In the genomic region with DNA sequence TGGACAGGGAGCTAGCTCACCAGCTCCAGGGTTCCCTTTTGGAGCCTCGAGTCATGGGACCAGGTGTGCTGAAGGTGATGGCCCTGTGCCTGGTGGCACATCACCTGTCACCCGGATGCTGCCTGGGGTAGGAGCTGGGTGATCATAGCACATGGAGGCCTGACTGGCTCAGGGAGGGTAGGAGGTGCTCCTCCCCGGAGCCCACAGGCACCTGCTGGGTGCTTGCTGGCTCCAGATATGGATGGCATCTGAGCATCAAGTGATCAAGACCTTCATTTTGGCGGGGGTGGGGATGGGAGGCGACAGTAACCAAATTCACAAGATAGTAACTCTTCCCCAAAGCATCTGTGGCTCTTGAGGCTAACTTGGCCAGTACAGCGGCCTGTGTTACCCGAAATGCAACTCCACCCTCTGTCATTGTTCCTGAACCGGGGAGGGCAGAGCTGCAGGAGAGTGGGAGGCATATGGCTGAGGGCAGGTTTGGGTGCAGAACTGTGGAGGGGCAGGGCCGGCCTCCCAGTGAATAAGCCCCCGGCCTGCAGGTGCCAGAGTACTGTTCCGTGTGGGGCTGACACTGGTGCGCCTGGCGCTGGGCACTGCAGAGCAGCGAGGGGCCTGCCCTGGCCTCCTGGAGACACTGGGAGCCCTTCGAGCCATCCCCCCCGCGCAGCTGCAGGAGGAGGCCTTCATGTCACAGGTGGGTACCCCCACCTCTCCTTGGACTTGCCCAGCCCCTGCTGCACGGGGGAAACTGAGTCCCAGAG, we compare ENCODE assay signal across 12 cellular contexts. TPM values are rescaled to one million over a fixed set of nuclear protein-coding genes. Genes with fewer than 3 reads are reported as not detected.
A peak's percentile ranks its signal among the peaks of the same experiment; 100 is the strongest.
DNase-seq lines count a peak whose midpoint lies in the region; ATAC-seq and TF ChIP-seq lines count a peak whose summit lies in the region.
"Had no signal": no experiment of that assay in that cellular context is flagged by ENCODE, and none has a peak within 500 bp of the region (broad histone marks: within the 10 kb centered on the region; RNA-seq: fewer than 3 reads in every experiment).

No MANE protein-coding gene starts in this region.

- POLR2A ChIA-PET in activated CD4-positive, alpha-beta memory T cell treated with anti-CD3 and anti-CD28 coated beads, Interleukin-2, amount 10 ng/mL, durations not matched to agents 7 days and 5 days (lab: Charles Lee): interaction anchor here (0.6 to 3.5 kb wide), 23 partner anchors 8 to 155 kb away, joined by 3 to 91 read pairs (median 6); partner anchors contain the start of genes AIP, ANKRD13D, CLCF1 and CORO1B

- peaks cover 4% of the 10 kb centered on the region for H3K4me1 ChIP-seq in mucosa of descending colon (ENCODE audit: low read depth)

- intact Hi-C loops in CD14-positive monocyte (cut with micrococcal nuclease): no loop called here
- intact Hi-C loops in mucosa of descending colon (cut with DNase I, micrococcal nuclease): no loop called here

- peaks cover 60% of the 10 kb centered on the region for H3K4me1 Mint-ChIP-seq in CD14-positive monocyte
- peaks cover 78% of the 10 kb centered on the region for H3K4me1 Mint-ChIP-seq in activated CD4-positive, alpha-beta memory T cell treated with anti-CD3 and anti-CD28 coated beads, Interleukin-2, amount 10 ng/mL, durations not matched to agents 7 days and 5 days

- H3K27me3 Mint-ChIP-seq in CD14-positive monocyte (ENCODE audit: low read depth in 3 of 3): peaks cover 9 to 27% (median 22%) of the 10 kb centered on the region in 3 donors
- peaks cover 4% of the 10 kb centered on the region for H3K27me3 Mint-ChIP-seq in activated CD4-positive, alpha-beta memory T cell treated with anti-CD3 and anti-CD28 coated beads, Interleukin-2, amount 10 ng/mL, durations not matched to agents 7 days and 5 days

- peaks cover 19 to 36% of the 10 kb centered on the region in 2 donors for H3K36me3 Mint-ChIP-seq in CD14-positive monocyte
- H3K36me3 Mint-ChIP-seq in activated CD4-positive, alpha-beta memory T cell treated with anti-CD3 and anti-CD28 coated beads, Interleukin-2, amount 10 ng/mL, durations not matched to agents 7 days and 5 days (ENCODE audit: low read depth): peaks cover 67% of the 10 kb centered on the region

- ATAC-seq in GM21528 (IDR thresholded peaks at IDR 0.05; ENCODE audit: low FRiP score, unreplicated experiment): peak; percentile 23
- ATAC-seq in mucosa of descending colon: no peak
- no peak for ATAC-seq in GM21619 (IDR thresholded peaks at IDR 0.05; ENCODE audit: unreplicated experiment)
- no peak for ATAC-seq in HG03280 (IDR thresholded peaks at IDR 0.05; ENCODE audit: unreplicated experiment)
- ATAC-seq: Panc1 had no signal

- no peak for TF ChIP-seq CTCF in CD14-positive monocyte (IDR thresholded peaks at IDR 0.05)
- no peak for TF ChIP-seq CTCF in mucosa of descending colon (IDR thresholded peaks at IDR 0.05)

- peak overlapping the region in 3 of 7 donors; percentile 71 to 85 (median 83) for H3K27ac Mint-ChIP-seq in CD14-positive monocyte
- H3K27ac Mint-ChIP-seq in activated CD4-positive, alpha-beta memory T cell treated with anti-CD3 and anti-CD28 coated beads, Interleukin-2, amount 10 ng/mL, durations not matched to agents 7 days and 5 days: peak overlapping the region; percentile 99

- H3K9me3 Mint-ChIP-seq in CD14-positive monocyte: no peaks in the 10 kb centered on the region
- H3K9me3 Mint-ChIP-seq in activated CD4-positive, alpha-beta memory T cell treated with anti-CD3 and anti-CD28 coated beads, Interleukin-2, amount 10 ng/mL, durations not matched to agents 7 days and 5 days: no peaks in the 10 kb centered on the region

- CTCF ChIA-PET in activated CD4-positive, alpha-beta memory T cell treated with anti-CD3 and anti-CD28 coated beads, Interleukin-2, amount 10 ng/mL, durations not matched to agents 7 days and 5 days (lab: Charles Lee): interaction anchor here (1.4 to 3.2 kb wide), 5 partner anchors 17 to 59 kb away, joined by 4 to 19 read pairs (median 7); partner anchors contain the start of genes PTPRCAP and RPS6KB2

- H3K4me3 Mint-ChIP-seq in CD14-positive monocyte: peak overlapping the region; percentile 39 to 55
- peak overlapping the region; percentile 85 for H3K4me3 Mint-ChIP-seq in activated CD4-positive, alpha-beta memory T cell treated with anti-CD3 and anti-CD28 coated beads, Interleukin-2, amount 10 ng/mL, durations not matched to agents 7 days and 5 days

- H3K4me3 ChIP-seq in mucosa of descending colon: no peak overlapping the region

- DNase-seq in CD14-positive monocyte (ENCODE audit: low spot score) (no peak), mucosa of descending colon (peak in 2 of 3 donors; percentile 34 to 67), iPS-NIHi11 (ENCODE audit: low spot score) (no peak), GM19238 (ENCODE audit: insufficient read length, low spot score) (no peak)
- peak; percentile 54 for DNase-seq in activated CD4-positive, alpha-beta memory T cell treated with anti-CD3 and anti-CD28 coated beads, Interleukin-2, amount 10 ng/mL, durations not matched to agents 7 days and 5 days
- DNase-seq: BE2C, NCI-H1694 treated with DMSO at 0.1 percent for 48 hours had no signal

- H3K9me3 ChIP-seq in mucosa of descending colon: no peaks in the 10 kb centered on the region
- H3K9me3 ChIP-seq: BE2C had no signal

- no peaks in the 10 kb centered on the region for H3K36me3 ChIP-seq in mucosa of descending colon (ENCODE audit: low read depth)
- H3K36me3 ChIP-seq: BE2C had no signal

RNA-seq across cellular contexts. Expression of gene TBC1D10C, which starts 4.7 kb away (rescaled TPM):
- 10 to 100 TPM; 68.6 to 72.9 TPM for polyA plus RNA-seq in CD14-positive monocyte
- 100 to 1,000 TPM; 285 to 310 TPM for total RNA-seq in activated CD4-positive, alpha-beta memory T cell treated with anti-CD3 and anti-CD28 coated beads, Interleukin-2, amount 10 ng/mL, durations not matched to agents 7 days and 5 days
- 1 to 10 TPM; 5.0 to 8.4 (median 5.3) TPM for total RNA-seq in mucosa of descending colon
- total RNA-seq: renal cortical epithelial cell had no signal

RNA-seq across cellular contexts. Expression of gene CARNS1, which starts 6.9 kb away (rescaled TPM):
- not detected for polyA plus RNA-seq in CD14-positive monocyte
- 1 to 10 TPM in 1 of 2 experiments, under 1 TPM in 1; 0.76 to 1.1 TPM for total RNA-seq in activated CD4-positive, alpha-beta memory T cell treated with anti-CD3 and anti-CD28 coated beads, Interleukin-2, amount 10 ng/mL, durations not matched to agents 7 days and 5 days
- under 1 TPM; 0.26 to 0.89 (median 0.70) TPM for total RNA-seq in mucosa of descending colon

RNA-seq across cellular contexts. Expression of gene PPP1CA, which starts 7.0 kb away (rescaled TPM):
- 100 to 1,000 TPM; 461 to 551 TPM for polyA plus RNA-seq in CD14-positive monocyte
- total RNA-seq in activated CD4-positive, alpha-beta memory T cell treated with anti-CD3 and anti-CD28 coated beads, Interleukin-2, amount 10 ng/mL, durations not matched to agents 7 days and 5 days: 100 to 1,000 TPM; 308 to 315 TPM
- total RNA-seq in mucosa of descending colon: 100 to 1,000 TPM; 130 to 239 (median 209) TPM

RNA-seq across cellular contexts. Expression of gene RAD9A, which starts 16.8 kb away (rescaled TPM):
- 1 to 10 TPM; 3.7 to 3.8 TPM for polyA plus RNA-seq in CD14-positive monocyte
- 10 to 100 TPM; 48.0 to 53.9 TPM for total RNA-seq in activated CD4-positive, alpha-beta memory T cell treated with anti-CD3 and anti-CD28 coated beads, Interleukin-2, amount 10 ng/mL, durations not matched to agents 7 days and 5 days
- 10 to 100 TPM; 27.9 to 39.3 (median 29.1) TPM for total RNA-seq in mucosa of descending colon

RNA-seq across cellular contexts. Expression of gene RPS6KB2, which starts 19.7 kb away (rescaled TPM):
- polyA plus RNA-seq in CD14-positive monocyte: 10 to 100 TPM; 51.6 to 53.8 TPM
- total RNA-seq in activated CD4-positive, alpha-beta memory T cell treated with anti-CD3 and anti-CD28 coated beads, Interleukin-2, amount 10 ng/mL, durations not matched to agents 7 days and 5 days: 10 to 100 TPM; 56.9 to 57.1 TPM
- 10 to 100 TPM; 43.1 to 51.6 (median 45.4) TPM for total RNA-seq in mucosa of descending colon

Comparison
In these comparisons a context has a peak if more than half of its experiments do, and no peak if none do; other contexts are left out.
1. DNase-seq: peak in activated CD4-positive, alpha-beta memory T cell treated with anti-CD3 and anti-CD28 coated beads, Interleukin-2, amount 10 ng/mL, durations not matched to agents 7 days and 5 days (single experiment) and mucosa of descending colon (2 of 3); none in CD14-positive monocyte (single experiment), iPS-NIHi11 (single experiment) and GM19238 (single experiment).
2. RNA of gene TBC1D10C, which starts 4.7 kb away (total RNA-seq): 285 to 310 TPM in activated CD4-positive, alpha-beta memory T cell treated with anti-CD3 and anti-CD28 coated beads, Interleukin-2, amount 10 ng/mL, durations not matched to agents 7 days and 5 days; 5.0 to 8.4 TPM in mucosa of descending colon; every median in the first group is over 10 times any median in the second.